1 cellular context compared by ENCODE assay signal in genomic region chr18:66951750-66952149, GRCh38.
TF ChIP-seq lines count a peak whose summit lies in the region.

No MANE protein-coding gene starts in this region.

TF ChIP-seq in HepG2, 621 proteins besides CTCF, POLR2A, EP300 and RAD21 (continued from another document):
- TF ChIP-seq HNF1B (CRISPR knock-in tag; IDR thresholded peaks at IDR 0.05) (no peak), MAFF (IDR thresholded peaks at IDR 0.05; ENCODE audit: low read depth, low read length) (peak; percentile 50)
